16 cellular contexts compared by ENCODE assay signal in the genomic region with DNA sequence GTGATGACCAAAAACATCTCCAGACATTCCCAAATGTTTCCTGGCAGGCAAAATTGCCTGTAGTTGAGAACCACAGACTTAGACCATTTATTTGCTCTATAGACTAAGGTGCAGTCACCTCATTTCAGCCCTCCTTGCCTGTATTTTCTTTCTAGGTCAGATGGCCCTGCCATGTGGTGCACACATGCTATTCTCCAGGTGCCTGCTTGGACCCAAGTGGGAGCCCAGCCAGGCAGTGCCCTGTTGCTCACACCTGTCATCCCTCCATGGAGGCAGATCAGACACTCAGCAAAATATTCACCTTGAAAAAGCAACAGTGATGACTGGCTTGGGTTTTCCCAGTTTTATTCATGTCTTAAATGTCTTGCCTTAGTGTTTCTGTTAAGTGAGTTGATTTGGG.
DNase-seq lines count a peak whose midpoint lies in the region; ATAC-seq lines count a peak whose summit lies in the region.
"Had no signal": no experiment of that assay in that cellular context is flagged by ENCODE, and none has a peak within 500 bp of the region (broad histone marks: within the 10 kb centered on the region; RNA-seq: fewer than 3 reads in every experiment).

No MANE protein-coding gene starts in this region.

- ATAC-seq in GM19351 (IDR thresholded peaks at IDR 0.05; ENCODE audit: unreplicated experiment) (no peak), HG03457 (IDR thresholded peaks at IDR 0.05; ENCODE audit: unreplicated experiment) (no peak), HG03108 (IDR thresholded peaks at IDR 0.05; ENCODE audit: unreplicated experiment) (no peak)
- ATAC-seq: A549; CD8-positive, alpha-beta T cell; GM12878 had no signal

- DNase-seq in DMS 273 (lab: John Stamatoyannopoulos, UW; ENCODE audit: unreplicated experiment) = peak; percentile 9
- DNase-seq in DMS 273 treated with DMSO at 0.1 percent for 48 hours (lab: John Stamatoyannopoulos, UW) = no peak
- DNase-seq in cerebellar cortex (ENCODE audit: low spot score) = peak; percentile 94
- peak; percentile 84 for DNase-seq in cerebellum (ENCODE audit: low spot score)
- DNase-seq: AML-193; Caco-2; Calu3; CD4-positive, alpha-beta T cell; CD8-positive, alpha-beta T cell; DMS79 treated with DMSO at 0.1 percent for 48 hours; GDM1 had no signal
